ENCODE assay signal across 8 cellular contexts in genomic region chr2:240997141-240997855, GRCh38. TPM values are rescaled to one million over a fixed set of nuclear protein-coding genes. Genes with fewer than 3 reads are reported as not detected.
A peak's percentile ranks its signal among the peaks of the same experiment; 100 is the strongest.
DNase-seq lines count a peak whose midpoint lies in the region; ATAC-seq and TF ChIP-seq lines count a peak whose summit lies in the region.

No MANE protein-coding gene starts in this region.

- peaks cover 3% of the 10 kb centered on the region for H3K4me1 Mint-ChIP-seq in endothelial cell (ENCODE audit: unreplicated experiment)

- H3K36me3 ChIP-seq in upper lobe of right lung, result no peaks in the 10 kb centered on the region

- ATAC-seq in upper lobe of right lung (peak; percentile 2), GM19351 (IDR thresholded peaks at IDR 0.05; ENCODE audit: unreplicated experiment) (no peak)

- no peaks in the 10 kb centered on the region for H3K9me3 Mint-ChIP-seq in endothelial cell (ENCODE audit: unreplicated experiment)

- peaks cover 71% of the 10 kb centered on the region for H3K4me1 ChIP-seq in upper lobe of right lung

- peak overlapping the region; percentile 19 for H3K27ac Mint-ChIP-seq in endothelial cell (ENCODE audit: unreplicated experiment)

- intact Hi-C loops in upper lobe of right lung (cut with DNase I), result no loop called here

- H3K4me3 ChIP-seq in upper lobe of right lung, result peak overlapping the region; percentile 65

- H3K9me3 ChIP-seq in upper lobe of right lung, result no peaks in the 10 kb centered on the region

- TF ChIP-seq CTCF in endothelial cell (IDR thresholded peaks at IDR 0.05; ENCODE audit: unreplicated experiment) (no peak), upper lobe of right lung (IDR thresholded peaks at IDR 0.05) (no peak)

- peak; percentile 13 for DNase-seq in activated CD8-positive, alpha-beta memory T cell treated with anti-CD3 and anti-CD28 coated beads, Interleukin-2, amount 50 U/mL, for 4 hours
- no peak for DNase-seq in activated CD8-positive, alpha-beta memory T cell treated with anti-CD3 and anti-CD28 coated beads for 24 hours
- DNase-seq in endothelial cell (ENCODE audit: low spot score) (no peak), myocyte (ENCODE audit: low read depth) (peak; percentile 89), upper lobe of right lung (no peak), NCI-H2196 treated with DMSO at 0.1 percent for 48 hours (lab: John Stamatoyannopoulos, UW; ENCODE audit: unreplicated experiment) (no peak), amygdala (lab: John Stamatoyannopoulos, UW) (no peak)

- peaks cover 10% of the 10 kb centered on the region for H3K36me3 Mint-ChIP-seq in endothelial cell (ENCODE audit: low read depth, unreplicated experiment)

- no peaks in the 10 kb centered on the region for H3K27me3 ChIP-seq in upper lobe of right lung

- peak overlapping the region; percentile 24 for H3K4me3 Mint-ChIP-seq in endothelial cell (ENCODE audit: unreplicated experiment)

- H3K27ac ChIP-seq in upper lobe of right lung, result peak overlapping the region; percentile 90

- peaks cover 20% of the 10 kb centered on the region for H3K27me3 Mint-ChIP-seq in endothelial cell (ENCODE audit: unreplicated experiment)

RNA-seq across cellular contexts. Expression of gene SNED1, which starts 1.1 kb away (rescaled TPM):
- 2.3 TPM for total RNA-seq in endothelial cell (ENCODE audit: unreplicated experiment)
- 12.5 and 18.5 TPM in 2 replicates for total RNA-seq in myocyte
- polyA plus RNA-seq in myocyte (2012), result 12.7 TPM
- total RNA-seq in upper lobe of right lung, result 38.4 TPM

Comparison
In these comparisons a context has a peak if more than half of its experiments do, and no peak if none do; other contexts are left out.
1. DNase-seq: peak in activated CD8-positive, alpha-beta memory T cell treated with anti-CD3 and anti-CD28 coated beads, Interleukin-2, amount 50 U/mL, for 4 hours (single experiment) and myocyte (single experiment); none in activated CD8-positive, alpha-beta memory T cell treated with anti-CD3 and anti-CD28 coated beads for 24 hours (single experiment), endothelial cell (single experiment), upper lobe of right lung (single experiment), NCI-H2196 treated with DMSO at 0.1 percent for 48 hours (single experiment) and amygdala (0 of 56).